8 cellular contexts compared by ENCODE assay signal in the genomic region with DNA sequence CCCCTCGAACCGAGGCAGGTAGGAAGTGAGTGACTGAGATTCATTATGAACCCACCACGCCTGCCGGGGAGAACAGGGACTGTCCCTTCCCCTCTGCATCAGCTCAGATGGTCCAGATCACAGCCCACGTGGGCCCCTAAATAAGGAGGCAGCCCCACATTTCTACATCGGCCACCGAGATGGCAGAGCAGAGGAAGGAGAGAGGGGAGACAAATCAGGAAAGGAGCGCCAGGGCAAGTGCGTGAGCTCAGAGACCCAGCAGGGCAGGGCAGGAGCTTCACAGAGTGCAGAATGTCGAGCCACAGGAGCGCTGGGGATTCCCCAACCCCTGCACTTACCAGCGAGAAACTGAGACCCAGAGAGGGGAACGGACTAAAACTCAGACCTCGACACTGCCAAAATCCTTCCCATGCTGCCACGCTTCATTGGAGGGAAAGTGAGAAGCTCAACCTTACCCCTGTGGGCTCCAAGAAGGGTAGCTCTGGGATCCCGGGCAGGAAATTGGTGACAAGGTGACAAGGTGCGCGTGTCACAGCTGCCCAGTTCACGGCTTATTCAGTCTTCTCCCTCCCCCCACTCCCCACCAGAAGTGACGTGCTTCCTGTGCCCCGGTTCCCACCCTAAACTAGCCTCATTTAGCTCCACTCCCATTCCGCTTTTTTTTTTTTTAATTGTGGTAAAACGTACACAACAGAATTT.
A peak's percentile ranks its signal among the peaks of the same experiment; 100 is the strongest.
DNase-seq lines count a peak whose midpoint lies in the region; ATAC-seq and TF ChIP-seq lines count a peak whose summit lies in the region.

A gene (minus strand): TSS at position 566 of the 699 bp plus-strand sequence. CDS start 13,942 bp downstream, outside the sequence.

- H3K4me3 ChIP-seq in NB4 (ENCODE audit: low read depth, low read length) (peak within 1 kb of the TSS; percentile 56), skeletal muscle cell (ENCODE audit: low read depth, low read length) (peak within 1 kb of the TSS; percentile 23)

- peak; percentile 54 for ATAC-seq in GM21786 (IDR thresholded peaks at IDR 0.05; ENCODE audit: unreplicated experiment)

- TF ChIP-seq POLR2A in NB4 (IDR thresholded peaks at IDR 0.05; ENCODE audit: extremely low read depth, insufficient read length), result peak; percentile 23

- no peak for TF ChIP-seq CTCF in NB4 (IDR thresholded peaks at IDR 0.05; ENCODE audit: low read depth, low read length)

- DNase-seq in GDM1 (lab: John Stamatoyannopoulos, UW), result peak; percentile 89
- peak; percentile 72 for DNase-seq in NB4 (ENCODE audit: low read depth)
- peak; percentile 77 for DNase-seq in activated T-cell treated with anti-CD3 and anti-CD28 coated beads for 1 hour (ENCODE audit: low read depth)
- peak; percentile 52 for DNase-seq in germinal center (ENCODE audit: low spot score)
- no peak for DNase-seq in skeletal muscle cell (ENCODE audit: low read depth)
- DNase-seq in cortex of kidney (lab: John Stamatoyannopoulos, UW), result no peak
- no peak for DNase-seq in amniotic stem cell (lab: John Stamatoyannopoulos, UW)

Comparison
In these comparisons a context has a peak if more than half of its experiments do, and no peak if none do; other contexts are left out.
1. DNase-seq: peak in GDM1 (single experiment), NB4 (single experiment), activated T-cell treated with anti-CD3 and anti-CD28 coated beads for 1 hour (single experiment) and germinal center (single experiment); none in skeletal muscle cell (single experiment), cortex of kidney (single experiment) and amniotic stem cell (single experiment).